17 cellular contexts compared by ENCODE assay signal in genomic region chr3:163508212-163508611, GRCh38.
"Had no signal": no experiment of that assay in that cellular context is flagged by ENCODE, and none has a peak within 500 bp of the region (broad histone marks: within the 10 kb centered on the region; RNA-seq: fewer than 3 reads in every experiment).

No MANE protein-coding gene starts in this region.

- H3K27ac ChIP-seq: coronary artery, foreskin keratinocyte, right atrium auricular region, tibial artery, vagina had no signal

- H3K27me3 ChIP-seq: foreskin keratinocyte, right atrium auricular region, tibial artery, vagina had no signal

- H3K9me3 ChIP-seq: right atrium auricular region, tibial artery, vagina had no signal

- H3K4me3 ChIP-seq: coronary artery, right atrium auricular region, tibial artery, vagina had no signal

- FAIRE-seq: endothelial cell of umbilical vein, islet of Langerhans, small intestine had no signal

- ATAC-seq: activated T-helper 17 cell treated with anti-CD3 and anti-CD28 coated beads, Interleukin-2, amount 50 U/mL, for 72 hours; foreskin keratinocyte; left lobe of liver had no signal

- DNase-seq: activated CD4-positive, alpha-beta T cell treated with anti-CD3 and anti-CD28 coated beads for 48 hours; activated naive CD4-positive, alpha-beta T cell treated with anti-CD3 and anti-CD28 coated beads for 36 hours; central memory CD4-positive, alpha-beta T cell; effector CD4-positive, alpha-beta T cell; foreskin keratinocyte; head of caudate nucleus; mammary epithelial cell; naive thymus-derived CD8-positive, alpha-beta T cell; small intestine; tibial artery had no signal

- H3K36me3 ChIP-seq: right atrium auricular region, tibial artery, vagina had no signal
